In genomic region chr17:75814900-75815373, GRCh38 we compare ENCODE assay signal across 14 cellular contexts. TPM values are rescaled to one million over a fixed set of nuclear protein-coding genes. Genes with fewer than 3 reads are reported as not detected.
DNase-seq lines count a peak whose midpoint lies in the region; ATAC-seq and TF ChIP-seq lines count a peak whose summit lies in the region.
"Had no signal": no experiment of that assay in that cellular context is flagged by ENCODE, and none has a peak within 500 bp of the region (broad histone marks: within the 10 kb centered on the region; RNA-seq: fewer than 3 reads in every experiment).

No MANE protein-coding gene starts in this region.

- POLR2A ChIA-PET in SK-N-SH (lab: Yijun Ruan, JAX), result interaction anchor here (1.0 to 1.7 kb wide), 2 partner anchors 35 to 41 kb away, joined by 3 to 9 read pairs; no protein-coding TSS in a partner anchor

- no peak overlapping the region for H3K4me2 ChIP-seq in SK-N-SH

- peaks cover 20 to 63% of the 10 kb centered on the region in 2 experiments for H3K36me3 ChIP-seq in SK-N-SH (replicated peaks in 1 of 2; ENCODE audit: control insufficient read depth in 1 of 2, insufficient read depth in 2 of 2, low read length in 1 of 2)
- H3K36me3 ChIP-seq in esophagus squamous epithelium, result peaks cover 36 to 100% (median 47%) of the 10 kb centered on the region in 3 donors
- H3K36me3 ChIP-seq: ovary had no signal

- ATAC-seq in HG02870 (IDR thresholded peaks at IDR 0.05; ENCODE audit: unreplicated experiment), result no peak

- CTCF ChIA-PET in SK-N-SH (lab: Yijun Ruan, JAX), result interaction anchor here (0.7 to 7.6 kb wide), 9 partner anchors 12 to 61 kb away, joined by 3 to 90 read pairs (median 5); partner anchors contain the start of gene UNC13D

- no peak for TF ChIP-seq EP300 in SK-N-SH (IDR thresholded peaks at IDR 0.05; ENCODE audit: borderline replicate concordance in 1 of 2, low read depth in 1 of 2, low read length in 1 of 2)

- H4K20me1 ChIP-seq in SK-N-SH (ENCODE audit: insufficient read depth), result no peaks in the 10 kb centered on the region

- peak; percentile 47 for DNase-seq in SK-N-SH
- DNase-seq in esophagus squamous epithelium (lab: John Stamatoyannopoulos, UW), result no peak
- peak; percentile 48 for DNase-seq in renal cortical epithelial cell (ENCODE audit: low read depth)
- DNase-seq in stimulated activated CD4-positive, alpha-beta T cell treated with anti-CD3 and anti-CD28 coated beads, Interleukin-4, amount 100 ng/mL, for 1 hour, result no peak
- DNase-seq in globus pallidus (ENCODE audit: low spot score), result no peak
- no peak for DNase-seq in activated CD4-positive, alpha-beta T cell treated with anti-CD3 and anti-CD28 coated beads, Interleukin-2, amount 50 U/mL, for 1 hour
- DNase-seq: activated T-cell treated with anti-CD3 and anti-CD28 coated beads for 4 hours, cortex of kidney, DMS79 treated with DMSO at 0.1 percent for 48 hours, NCI-H146, testis had no signal

- peaks cover 0 to 10% of the 10 kb centered on the region in 2 experiments; a peak in 3 of 4 replicates for H3K4me1 ChIP-seq in SK-N-SH (ENCODE audit: control insufficient read depth in 1 of 2, insufficient read depth in 2 of 2, low read depth in 1 of 2, low read length in 1 of 2)
- peaks cover 14 to 57% (median 32%) of the 10 kb centered on the region in 3 donors for H3K4me1 ChIP-seq in esophagus squamous epithelium
- H3K4me1 ChIP-seq: testis had no signal

- H3K9me3 ChIP-seq in SK-N-SH (no peaks in the 10 kb centered on the region), esophagus squamous epithelium (no peaks in the 10 kb centered on the region)
- H3K9me3 ChIP-seq: ovary, testis had no signal

- WGBS in SK-N-SH (ENCODE audit: low lambda C conversion rate), result 59% methylated on average over 13 of the region's 13 CpGs
- 40 to 50% methylated on average over 9 to 13 of the region's 13 CpGs for WGBS in esophagus squamous epithelium, 2 donors

- peak overlapping the region; percentile 61 for H3K9ac ChIP-seq in SK-N-SH

- intact Hi-C loops in esophagus squamous epithelium (cut with DNase I), result no loop called here

- H3K79me2 ChIP-seq in SK-N-SH (ENCODE audit: insufficient read depth), result no peaks in the 10 kb centered on the region

- no peaks in the 10 kb centered on the region for H3K9me2 ChIP-seq in SK-N-SH

- H3K27ac ChIP-seq in SK-N-SH (ENCODE audit: low read depth in 2 of 2, low read length in 1 of 2), result peak overlapping the region; percentile 29 to 63; a peak in 3 of 4 replicates
- peak overlapping the region; percentile 57 to 90 (median 68) for H3K27ac ChIP-seq in esophagus squamous epithelium
- H3K27ac ChIP-seq: ovary, testis had no signal

- H2AFZ ChIP-seq in SK-N-SH (ENCODE audit: low read depth), result peak overlapping the region; percentile 57; the same call in 1 of the 2 replicates

- TF ChIP-seq RAD21 in SK-N-SH (IDR thresholded peaks at IDR 0.05; ENCODE audit: low read length), result no peak

- H3K4me3 ChIP-seq in SK-N-SH (ENCODE audit: low read depth in 2 of 2, low read length in 1 of 2), result no peak overlapping the region
- no peak overlapping the region for H3K4me3 ChIP-seq in esophagus squamous epithelium
- H3K4me3 ChIP-seq: ovary, testis had no signal

- H3K27me3 ChIP-seq in SK-N-SH (ENCODE audit: insufficient read depth) (no peaks in the 10 kb centered on the region), esophagus squamous epithelium (no peaks in the 10 kb centered on the region)
- H3K27me3 ChIP-seq: ovary, testis had no signal

- peaks cover 9% of the 10 kb centered on the region for H3F3A ChIP-seq in SK-N-SH (replicated peaks; ENCODE audit: insufficient read depth)

- TF ChIP-seq CTCF in SK-N-SH (IDR thresholded peaks at IDR 0.05) (no peak), esophagus squamous epithelium (IDR thresholded peaks at IDR 0.05) (no peak)

- TF ChIP-seq POLR2A in GM19193 (IDR thresholded peaks at IDR 0.05; ENCODE audit: extremely low read depth, insufficient read depth, insufficient read length) (peak; percentile 28), esophagus squamous epithelium (IDR thresholded peaks at IDR 0.05) (no peak)

TF ChIP-seq in SK-N-SH, 30 proteins besides CTCF, POLR2A, EP300 and RAD21:
- TF ChIP-seq NFIC (IDR thresholded peaks at IDR 0.05; ENCODE audit: borderline replicate concordance) (peak; percentile 43; the same call in 1 of the 2 replicates), FOSL2 (IDR thresholded peaks at IDR 0.05; ENCODE audit: borderline replicate concordance, low read depth) (peak; percentile 79; the same call in 1 of the 2 replicates), SIN3A (IDR thresholded peaks at IDR 0.05; ENCODE audit: borderline replicate concordance, low read depth, low read length) (0 out of 2 replicates have a peak, but pooled peaks have one; percentile 0), MAX (IDR thresholded peaks at IDR 0.05; ENCODE audit: low read depth) (peak; percentile 73), RXRA (IDR thresholded peaks at IDR 0.05; ENCODE audit: borderline replicate concordance, low read depth) (no peak), REST (IDR thresholded peaks at IDR 0.05; ENCODE audit: low read depth, low read length) (no peak), NRF1 (IDR thresholded peaks at IDR 0.05; ENCODE audit: low read depth, low read length) (0 out of 2 replicates have a peak, but pooled peaks have one; percentile 9), FOXM1 (IDR thresholded peaks at IDR 0.05; ENCODE audit: low read depth) (no peak)

RNA-seq across cellular contexts. Expression of gene UNC13D, which starts 29.3 kb away (rescaled TPM):
- 0.99 and 1.3 TPM in 2 replicates for polyA plus RNA-seq in SK-N-SH (2012; rRNA removed)
- polyA plus RNA-seq in SK-N-SH (2012; cell fraction: cytosol; rRNA removed), result 0.41 and 1.2 TPM in 2 replicates
- polyA plus RNA-seq in SK-N-SH (2012; cell fraction: nucleus; rRNA removed), result 6.5 and 8.9 TPM in 2 replicates
- total RNA-seq in esophagus squamous epithelium (10 to 100 TPM; 16.5 to 21.5 (median 16.9) TPM), renal cortical epithelial cell (0.70 and 0.87 TPM in 2 replicates)

RNA-seq across cellular contexts. Expression of gene UNK, which starts 30.3 kb away (rescaled TPM):
- polyA plus RNA-seq in SK-N-SH (2012; rRNA removed), result 19.9 and 24.8 TPM in 2 replicates
- 22.1 and 26.9 TPM in 2 replicates for polyA plus RNA-seq in SK-N-SH (2012; cell fraction: cytosol; rRNA removed)
- 54.0 and 54.3 TPM in 2 replicates for polyA plus RNA-seq in SK-N-SH (2012; cell fraction: nucleus; rRNA removed)
- total RNA-seq in esophagus squamous epithelium, result 10 to 100 TPM; 14.8 to 27.3 (median 20.4) TPM
- total RNA-seq in renal cortical epithelial cell, result 6.6 and 17.2 TPM in 2 replicates

RNA-seq across cellular contexts. Expression of gene WBP2, which starts 40.2 kb away (rescaled TPM):
- 49.7 and 55.8 TPM in 2 replicates for polyA plus RNA-seq in SK-N-SH (2012; rRNA removed)
- 31.9 and 42.5 TPM in 2 replicates for polyA plus RNA-seq in SK-N-SH (2012; cell fraction: cytosol; rRNA removed)
- polyA plus RNA-seq in SK-N-SH (2012; cell fraction: nucleus; rRNA removed), result 63.2 and 67.1 TPM in 2 replicates
- total RNA-seq in esophagus squamous epithelium, result 10 to 100 TPM; 24.9 to 44.2 (median 36.9) TPM
- 21.2 and 37.5 TPM in 2 replicates for total RNA-seq in renal cortical epithelial cell

RNA-seq across cellular contexts. Expression of gene GALK1, which starts 49.9 kb away (rescaled TPM):
- 36.5 and 39.2 TPM in 2 replicates for polyA plus RNA-seq in SK-N-SH (2012; rRNA removed)
- polyA plus RNA-seq in SK-N-SH (2012; cell fraction: cytosol; rRNA removed), result 12.4 and 22.4 TPM in 2 replicates
- polyA plus RNA-seq in SK-N-SH (2012; cell fraction: nucleus; rRNA removed), result 82.6 and 138 TPM in 2 replicates
- 10 to 100 TPM; 16.4 to 30.9 (median 20.2) TPM for total RNA-seq in esophagus squamous epithelium
- 16.6 and 51.2 TPM in 2 replicates for total RNA-seq in renal cortical epithelial cell

Comparison
In these comparisons a context has a peak if more than half of its experiments do, and no peak if none do; other contexts are left out.
1. DNase-seq: peak in SK-N-SH (single experiment) and renal cortical epithelial cell (single experiment); none in esophagus squamous epithelium (single experiment), stimulated activated CD4-positive, alpha-beta T cell treated with anti-CD3 and anti-CD28 coated beads, Interleukin-4, amount 100 ng/mL, for 1 hour (single experiment), globus pallidus (single experiment) and activated CD4-positive, alpha-beta T cell treated with anti-CD3 and anti-CD28 coated beads, Interleukin-2, amount 50 U/mL, for 1 hour (single experiment).